Comparison of ENCODE assay signal across 27 cellular contexts in genomic region chrX:65073233-65073632, GRCh38.
"Had no signal": no experiment of that assay in that cellular context is flagged by ENCODE, and none has a peak within 500 bp of the region (broad histone marks: within the 10 kb centered on the region; RNA-seq: fewer than 3 reads in every experiment).

No MANE protein-coding gene starts in this region.

- H3K9me3 ChIP-seq: suprapubic skin, testis, thoracic aorta, thyroid gland, transverse colon, upper lobe of right lung, vagina had no signal

- H3K4me1 ChIP-seq: stomach, suprapubic skin, testis, thyroid gland, tibial artery, tibial nerve, transverse colon, upper lobe of left lung, upper lobe of right lung, uterus, vagina had no signal

- H3K36me3 ChIP-seq: suprapubic skin, thyroid gland, transverse colon, upper lobe of left lung, upper lobe of right lung, uterus, vagina had no signal

- ATAC-seq: stimulated activated effector memory CD8-positive, alpha-beta T cell treated with anti-CD3 and anti-CD28 coated beads, Interleukin-12 subunit alpha, Interleukin-12 subunit beta, amount 100 ng/mL, for 72 hours; stimulated activated memory B cell treated with anti-CD40 and anti-IgM and Interleukin-4, amounts not matched to agents 10 μg/mL and 1 μg/mL and 100 μg/mL, for 72 hours; stimulated activated naive B cell treated with anti-CD40 and anti-IgM and Interleukin-4, amounts not matched to agents 10 μg/mL and 1 μg/mL and 100 μg/mL, for 72 hours; stimulated activated naive CD8-positive, alpha-beta T cell treated with anti-CD3 and anti-CD28 coated beads, Interleukin-15, amount 100 ng/mL, for 72 hours; stimulated activated naive CD8-positive, alpha-beta T cell treated with anti-CD3 and anti-CD28 coated beads, Interleukin-15, Interleukin-2, amounts not matched to agents 100 U/mL and 50 U/mL, for 24 hours; upper lobe of right lung had no signal

- H3K27ac ChIP-seq: stomach, suprapubic skin, testis, thoracic aorta, thyroid gland, tibial artery, tibial nerve, transverse colon, upper lobe of left lung, upper lobe of right lung, uterus, vagina had no signal

- DNase-seq: stimulated activated CD4-positive, alpha-beta T cell treated with anti-CD3 and anti-CD28 coated beads, Interleukin-2, amount 100 ng/mL, for 48 hours; stimulated activated CD4-positive, alpha-beta T cell treated with anti-CD3 and anti-CD28 coated beads, Interleukin-4, amount 100 ng/mL, for 1 hour; stimulated activated CD4-positive, alpha-beta T cell treated with anti-CD3 and anti-CD28 coated beads, Interleukin-4, amount 100 ng/mL, for 24 hours; stimulated activated CD4-positive, alpha-beta T cell treated with anti-CD3 and anti-CD28 coated beads, Interleukin-4, amount 100 ng/mL, for 4 hours; stimulated activated CD8-positive, alpha-beta memory T cell treated with anti-CD3 and anti-CD28 coated beads, Interleukin-4, amount 100 ng/mL, for 48 hours; stimulated activated naive B cell treated with anti-CD40 and anti-IgM and Interleukin-4, amounts not matched to agents 10 μg/mL and 1 μg/mL and 100 μg/mL, for 72 hours; stimulated activated naive CD4-positive, alpha-beta T cell treated with Interleukin-2 at 50 U/mL for 16 hours; stimulated activated naive CD8-positive, alpha-beta T cell treated with anti-CD3 and anti-CD28 coated beads, Interleukin-15, amount 100 ng/mL, for 72 hours; stimulated activated naive CD8-positive, alpha-beta T cell treated with anti-CD3 and anti-CD28 coated beads, Interleukin-15, Interleukin-2, amounts not matched to agents 100 U/mL and 50 U/mL, for 24 hours; stomach; substantia nigra; testis; thyroid gland; tibial artery; transverse colon; trophoblast cell; upper lobe of right lung; uterus had no signal

- H3K4me3 Mint-ChIP-seq: stimulated activated effector memory CD8-positive, alpha-beta T cell treated with anti-CD3 and anti-CD28 coated beads, Interleukin-12 subunit alpha, Interleukin-12 subunit beta, amount 100 ng/mL, for 72 hours; stimulated activated memory B cell treated with anti-CD40 and anti-IgM and Interleukin-4, amounts not matched to agents 10 μg/mL and 1 μg/mL and 100 μg/mL, for 72 hours; stimulated activated naive B cell treated with anti-CD40 and anti-IgM and Interleukin-4, amounts not matched to agents 10 μg/mL and 1 μg/mL and 100 μg/mL, for 72 hours; stimulated activated naive CD8-positive, alpha-beta T cell treated with anti-CD3 and anti-CD28 coated beads, Interleukin-15, amount 100 ng/mL, for 72 hours; stimulated activated naive CD8-positive, alpha-beta T cell treated with anti-CD3 and anti-CD28 coated beads, Interleukin-15, Interleukin-2, amounts not matched to agents 100 ng/mL and 50 ng/mL, for 24 hours; type B pancreatic cell had no signal

- H3K27me3 Mint-ChIP-seq: stimulated activated memory B cell treated with anti-CD40 and anti-IgM and Interleukin-4, amounts not matched to agents 10 μg/mL and 1 μg/mL and 100 μg/mL, for 72 hours; stimulated activated naive B cell treated with anti-CD40 and anti-IgM and Interleukin-4, amounts not matched to agents 10 μg/mL and 1 μg/mL and 100 μg/mL, for 72 hours; stimulated activated naive CD8-positive, alpha-beta T cell treated with anti-CD3 and anti-CD28 coated beads, Interleukin-15, amount 100 ng/mL, for 72 hours; stimulated activated naive CD8-positive, alpha-beta T cell treated with anti-CD3 and anti-CD28 coated beads, Interleukin-15, Interleukin-2, amounts not matched to agents 100 ng/mL and 50 ng/mL, for 24 hours; type B pancreatic cell had no signal

- H3K4me3 ChIP-seq: stomach, suprapubic skin, testis, thoracic aorta, thyroid gland, tibial artery, tibial nerve, transverse colon, upper lobe of left lung, upper lobe of right lung, uterus, vagina had no signal

- H3K4me1 Mint-ChIP-seq: stimulated activated effector memory CD8-positive, alpha-beta T cell treated with anti-CD3 and anti-CD28 coated beads, Interleukin-12 subunit alpha, Interleukin-12 subunit beta, amount 100 ng/mL, for 72 hours; stimulated activated naive B cell treated with anti-CD40 and anti-IgM and Interleukin-4, amounts not matched to agents 10 μg/mL and 1 μg/mL and 100 μg/mL, for 72 hours; stimulated activated naive CD8-positive, alpha-beta T cell treated with anti-CD3 and anti-CD28 coated beads, Interleukin-15, amount 100 ng/mL, for 72 hours had no signal

- H3K27me3 ChIP-seq: stomach, suprapubic skin, testis, thyroid gland, tibial artery, tibial nerve, transverse colon, upper lobe of left lung, upper lobe of right lung, uterus, vagina had no signal

- H3K27ac Mint-ChIP-seq: stimulated activated effector memory CD8-positive, alpha-beta T cell treated with anti-CD3 and anti-CD28 coated beads, Interleukin-12 subunit alpha, Interleukin-12 subunit beta, amount 100 ng/mL, for 72 hours; stimulated activated memory B cell treated with anti-CD40 and anti-IgM and Interleukin-4, amounts not matched to agents 10 μg/mL and 1 μg/mL and 100 μg/mL, for 72 hours; stimulated activated naive B cell treated with anti-CD40 and anti-IgM and Interleukin-4, amounts not matched to agents 10 μg/mL and 1 μg/mL and 100 μg/mL, for 72 hours; stimulated activated naive CD8-positive, alpha-beta T cell treated with anti-CD3 and anti-CD28 coated beads, Interleukin-15, amount 100 ng/mL, for 72 hours; stimulated activated naive CD8-positive, alpha-beta T cell treated with anti-CD3 and anti-CD28 coated beads, Interleukin-15, Interleukin-2, amounts not matched to agents 100 ng/mL and 50 ng/mL, for 24 hours; type B pancreatic cell had no signal
